Comparison of ENCODE assay signal across 20 cellular contexts in genomic region chr20:53148764-53149163, GRCh38.
DNase-seq lines count a peak whose midpoint lies in the region; ATAC-seq and TF ChIP-seq lines count a peak whose summit lies in the region.
"Had no signal": no experiment of that assay in that cellular context is flagged by ENCODE, and none has a peak within 500 bp of the region (broad histone marks: within the 10 kb centered on the region; RNA-seq: fewer than 3 reads in every experiment).

No MANE protein-coding gene starts in this region.

- ATAC-seq in omental fat pad (ENCODE audit: low FRiP score) = no peak

- H3K27me3 Mint-ChIP-seq in activated naive CD4-positive, alpha-beta T cell treated with anti-CD3 and anti-CD28 coated beads for 36 hours (ENCODE audit: low read depth) = no peaks in the 10 kb centered on the region
- H3K27me3 Mint-ChIP-seq in type B pancreatic cell = peaks cover 3% of the 10 kb centered on the region
- H3K27me3 Mint-ChIP-seq: activated naive CD8-positive, alpha-beta T cell; CD4-positive, CD25-positive, alpha-beta regulatory T cell had no signal

- no peak for DNase-seq in activated naive CD4-positive, alpha-beta T cell treated with anti-CD3 and anti-CD28 coated beads for 36 hours
- no peak for DNase-seq in activated naive CD4-positive, alpha-beta T cell treated with anti-CD3 and anti-CD28 coated beads, Interleukin-2, amount 50 U/mL, for 16 hours
- peak; percentile 53 for DNase-seq in NCI-H69 (lab: John Stamatoyannopoulos, UW)
- peak; percentile 31 for DNase-seq in left kidney (ENCODE audit: low read depth, low spot score)
- DNase-seq in type B pancreatic cell (ENCODE audit: extremely low spot score, unreplicated experiment) = no peak
- DNase-seq in omental fat pad (ENCODE audit: low spot score) = no peak
- no peak for DNase-seq in superior temporal gyrus (ENCODE audit: extremely low spot score)
- DNase-seq: activated CD8-positive, alpha-beta memory T cell treated with anti-CD3 and anti-CD28 coated beads for 24 hours; activated T-cell treated with anti-CD3 and anti-CD28 coated beads, Interleukin-2, amount 50 U/mL, for 1 hour; CD4-positive, CD25-positive, alpha-beta regulatory T cell; cerebellar nuclear complex; HCEC 1CT; mucosa of descending colon; NCI-H1092; NCI-H226; PC-9; SHP77 treated with DMSO at 0.1 percent for 48 hours; substantia nigra had no signal

- peak overlapping the region; percentile 73 for H3K27ac Mint-ChIP-seq in activated naive CD4-positive, alpha-beta T cell treated with anti-CD3 and anti-CD28 coated beads for 36 hours
- peak overlapping the region; percentile 71 for H3K27ac Mint-ChIP-seq in type B pancreatic cell
- H3K27ac Mint-ChIP-seq: activated naive CD8-positive, alpha-beta T cell; CD4-positive, CD25-positive, alpha-beta regulatory T cell had no signal

- H3K4me1 Mint-ChIP-seq in activated naive CD4-positive, alpha-beta T cell treated with anti-CD3 and anti-CD28 coated beads for 36 hours (ENCODE audit: low read depth) = peaks cover 78% of the 10 kb centered on the region
- peaks cover 50% of the 10 kb centered on the region for H3K4me1 Mint-ChIP-seq in type B pancreatic cell (ENCODE audit: unreplicated experiment)

- H3K9me3 Mint-ChIP-seq in activated naive CD4-positive, alpha-beta T cell treated with anti-CD3 and anti-CD28 coated beads for 36 hours = no peaks in the 10 kb centered on the region
- H3K9me3 Mint-ChIP-seq in type B pancreatic cell = peaks cover 5% of the 10 kb centered on the region
- H3K9me3 Mint-ChIP-seq: CD4-positive, CD25-positive, alpha-beta regulatory T cell; neural crest cell had no signal

- TF ChIP-seq CTCF in type B pancreatic cell (conservative IDR thresholded peaks at IDR 0.05) = no peak
- TF ChIP-seq CTCF in omental fat pad (IDR thresholded peaks at IDR 0.05) = no peak

- intact Hi-C loops in activated naive CD4-positive, alpha-beta T cell treated with anti-CD3 and anti-CD28 coated beads for 36 hours (cut with micrococcal nuclease) = loop anchor here (5.0 to 10.0 kb wide), 2 partner anchors 746 to 786 kb away; no protein-coding TSS in a partner anchor

- CTCF ChIA-PET in activated naive CD4-positive, alpha-beta T cell treated with anti-CD3 and anti-CD28 coated beads for 36 hours (lab: Charles Lee) = interaction anchor here (0.6 to 1.1 kb wide), 2 partner anchors 26 to 146 kb away, joined by 3 to 4 read pairs; no protein-coding TSS in a partner anchor

- peaks cover 4% of the 10 kb centered on the region for H3K36me3 Mint-ChIP-seq in activated naive CD4-positive, alpha-beta T cell treated with anti-CD3 and anti-CD28 coated beads for 36 hours (ENCODE audit: low read depth)
- H3K36me3 Mint-ChIP-seq in type B pancreatic cell = peaks cover 8% of the 10 kb centered on the region
- H3K36me3 Mint-ChIP-seq: activated naive CD8-positive, alpha-beta T cell; CD4-positive, CD25-positive, alpha-beta regulatory T cell had no signal

- H3K4me3 Mint-ChIP-seq in activated naive CD4-positive, alpha-beta T cell treated with anti-CD3 and anti-CD28 coated beads for 36 hours = peak overlapping the region; percentile 37
- peak overlapping the region; percentile 7 for H3K4me3 Mint-ChIP-seq in type B pancreatic cell
- H3K4me3 Mint-ChIP-seq: CD4-positive, CD25-positive, alpha-beta regulatory T cell; neural crest cell had no signal

Comparison
In these comparisons a context has a peak if more than half of its experiments do, and no peak if none do; other contexts are left out.
1. DNase-seq: peak in NCI-H69 (single experiment) and left kidney (single experiment); none in activated naive CD4-positive, alpha-beta T cell treated with anti-CD3 and anti-CD28 coated beads for 36 hours (single experiment), activated naive CD4-positive, alpha-beta T cell treated with anti-CD3 and anti-CD28 coated beads, Interleukin-2, amount 50 U/mL, for 16 hours (single experiment), type B pancreatic cell (single experiment), omental fat pad (single experiment) and superior temporal gyrus (single experiment).